8 cellular contexts compared by ENCODE assay signal in genomic region chr2:54838585-54839035, GRCh38.
DNase-seq lines count a peak whose midpoint lies in the region; ATAC-seq and TF ChIP-seq lines count a peak whose summit lies in the region.

No MANE protein-coding gene starts in this region.

- no peaks in the 10 kb centered on the region for H3K4me1 Mint-ChIP-seq in CD4-positive, alpha-beta T cell (ENCODE audit: low read depth)
- no peaks in the 10 kb centered on the region for H3K4me1 Mint-ChIP-seq in activated T-cell treated with anti-CD3 and anti-CD28 coated beads, Interleukin-2, amount 50 U/mL, for 72 hours (ENCODE audit: low read depth)

- no peaks in the 10 kb centered on the region for H3K4me1 ChIP-seq in Panc1 (ENCODE audit: control insufficient read depth, insufficient read depth, low read length)
- H3K4me1 ChIP-seq in testis, result no peaks in the 10 kb centered on the region

- H3K36me3 ChIP-seq in Panc1 (ENCODE audit: control insufficient read depth, insufficient read depth, low read length), result no peaks in the 10 kb centered on the region
- H3K36me3 ChIP-seq in testis (ENCODE audit: low read depth, missing control alignments), result no peaks in the 10 kb centered on the region

- no peak for TF ChIP-seq POLR2A in testis (IDR thresholded peaks at IDR 0.05)

- ATAC-seq in CD4-positive, alpha-beta T cell (ENCODE audit: poor library complexity), result peak; percentile 73
- peak; percentile 84 for ATAC-seq in GM19035 (IDR thresholded peaks at IDR 0.05; ENCODE audit: unreplicated experiment)
- ATAC-seq in Panc1, result peak; percentile 94
- peak; percentile 79 to 86 for ATAC-seq in activated T-cell treated with anti-CD3 and anti-CD28 coated beads, Interleukin-2, amount 50 U/mL, for 72 hours (replicated peaks in 1 of 2)

- no peak overlapping the region for H3K27ac ChIP-seq in CD4-positive, alpha-beta T cell (ENCODE audit: low read depth, low read length)
- no peak overlapping the region for H3K27ac ChIP-seq in Panc1 (ENCODE audit: low read length)
- H3K27ac ChIP-seq in testis, result no peak overlapping the region

- POLR2A ChIA-PET in CD4-positive, alpha-beta T cell (lab: Charles Lee), result interaction anchor here (0.7 to 0.9 kb wide), 3 partner anchors 12 to 336 kb away, joined by 3 to 4 read pairs (median 3); no protein-coding TSS in a partner anchor
- POLR2A ChIA-PET in Panc1 (lab: Charles Lee), result no interaction called here

- no peak overlapping the region for H3K27ac Mint-ChIP-seq in CD4-positive, alpha-beta T cell
- H3K27ac Mint-ChIP-seq in activated T-cell treated with anti-CD3 and anti-CD28 coated beads, Interleukin-2, amount 50 U/mL, for 72 hours, result no peak overlapping the region

- H3K27me3 Mint-ChIP-seq in CD4-positive, alpha-beta T cell, result no peaks in the 10 kb centered on the region
- H3K27me3 Mint-ChIP-seq in activated T-cell treated with anti-CD3 and anti-CD28 coated beads, Interleukin-2, amount 50 U/mL, for 72 hours (ENCODE audit: low read depth), result no peaks in the 10 kb centered on the region

- no peaks in the 10 kb centered on the region for H3K9me3 ChIP-seq in CD4-positive, alpha-beta T cell (ENCODE audit: control insufficient read depth, low read length)
- H3K9me3 ChIP-seq in Panc1 (ENCODE audit: control insufficient read depth, insufficient read depth, low read depth, low read length) (no peaks in the 10 kb centered on the region), testis (no peaks in the 10 kb centered on the region)

- no peaks in the 10 kb centered on the region for H3K27me3 ChIP-seq in CD4-positive, alpha-beta T cell (ENCODE audit: control insufficient read depth, insufficient read depth, low read length)
- no peaks in the 10 kb centered on the region for H3K27me3 ChIP-seq in Panc1 (ENCODE audit: control insufficient read depth, insufficient read depth, low read length)
- no peaks in the 10 kb centered on the region for H3K27me3 ChIP-seq in testis

- CTCF ChIA-PET in CD4-positive, alpha-beta T cell (lab: Charles Lee), result interaction anchor here (0.5 to 1.6 kb wide), 19 partner anchors 9 to 872 kb away, joined by 3 to 10 read pairs (median 4); partner anchors contain the start of gene EML6
- CTCF ChIA-PET in Panc1 (lab: Charles Lee), result interaction anchor here (0.5 to 1.5 kb wide), 10 partner anchors 10 to 858 kb away, joined by 3 to 9 read pairs (median 4); no protein-coding TSS in a partner anchor

- H3K9me3 Mint-ChIP-seq in CD4-positive, alpha-beta T cell, result no peaks in the 10 kb centered on the region
- no peaks in the 10 kb centered on the region for H3K9me3 Mint-ChIP-seq in activated T-cell treated with anti-CD3 and anti-CD28 coated beads, Interleukin-2, amount 50 U/mL, for 72 hours

- H3K4me3 Mint-ChIP-seq in CD4-positive, alpha-beta T cell, result no peak overlapping the region
- H3K4me3 Mint-ChIP-seq in activated T-cell treated with anti-CD3 and anti-CD28 coated beads, Interleukin-2, amount 50 U/mL, for 72 hours, result no peak overlapping the region

- intact Hi-C loops in CD4-positive, alpha-beta T cell (cut with DNase I, micrococcal nuclease), result loop anchor here (1.0 to 10.0 kb wide), 7 partner anchors 111 to 731 kb away; no protein-coding TSS in a partner anchor
- intact Hi-C loops in Panc1 (cut with micrococcal nuclease; ENCODE audit: unreplicated experiment) (loop anchor here (5.0 kb wide), 1 partner anchor 111 kb away; no protein-coding TSS in a partner anchor), testis (cut with DNase I; ENCODE audit: low total_unique reads) (no loop called here)

- BruUV-seq in Panc1 (replicated peaks; lab: Mats Ljungman, UMichigan), result no TSS peak

- in situ Hi-C loops in Panc1 (cut with HindIII; ENCODE audit: low pct_unique_long_range_greater_than_20kb, low sequenced_read_pairs), result no loop called here

- no peak overlapping the region for H3K4me3 ChIP-seq in Panc1 (ENCODE audit: low read depth in 2 of 2, low read length in 2 of 2)
- H3K4me3 ChIP-seq in fibroblast of pulmonary artery (replicated peaks; ENCODE audit: low read depth, low read length), result no peak overlapping the region
- H3K4me3 ChIP-seq in testis, result no peak overlapping the region

- WGBS in testis, 2 donors, result 29 to 38% methylated on average over 4 of the region's 4 CpGs

- H3K36me3 Mint-ChIP-seq in CD4-positive, alpha-beta T cell (ENCODE audit: low read depth), result no peaks in the 10 kb centered on the region
- no peaks in the 10 kb centered on the region for H3K36me3 Mint-ChIP-seq in activated T-cell treated with anti-CD3 and anti-CD28 coated beads, Interleukin-2, amount 50 U/mL, for 72 hours (ENCODE audit: insufficient read depth in 2 of 2)

- TF ChIP-seq CTCF in CD4-positive, alpha-beta T cell (IDR thresholded peaks at IDR 0.05), result peak; percentile 92
- TF ChIP-seq CTCF in Panc1 (IDR thresholded peaks at IDR 0.05) (peak; percentile 95), fibroblast of pulmonary artery (IDR thresholded peaks at IDR 0.05; ENCODE audit: low read length, missing control alignments) (peak; percentile 95), testis (IDR thresholded peaks at IDR 0.05) (peak; percentile 57 to 84 (median 68))

- DNase-seq in CD4-positive, alpha-beta T cell, result peak; percentile 37 to 64 (median 54)
- DNase-seq in HPDE6-E6E7 (ENCODE audit: extremely low spot score), result peak; percentile 45
- peak; percentile 80 for DNase-seq in Panc1 (ENCODE audit: low read depth, low spot score)
- peak; percentile 63 to 66 for DNase-seq in activated T-cell treated with anti-CD3 and anti-CD28 coated beads, Interleukin-2, amount 50 U/mL, for 72 hours
- peak; percentile 85 for DNase-seq in fibroblast of pulmonary artery (ENCODE audit: low read depth)
- peak; percentile 28 for DNase-seq in non-pigmented ciliary epithelial cell (ENCODE audit: low read depth)
- DNase-seq in testis, result peak; percentile 70

Comparison
In these comparisons a context has a peak if more than half of its experiments do, and no peak if none do; other contexts are left out.
1. DNase-seq: peak in every context shown above with its lines; median percentile 85 in fibroblast of pulmonary artery; 80 in Panc1; 70 in testis; 64 in activated T-cell treated with anti-CD3 and anti-CD28 coated beads, Interleukin-2, amount 50 U/mL, for 72 hours; 54 in CD4-positive, alpha-beta T cell; 45 in HPDE6-E6E7; 28 in non-pigmented ciliary epithelial cell.